ENCODE assay signal across 1 cellular context in the genomic region with DNA sequence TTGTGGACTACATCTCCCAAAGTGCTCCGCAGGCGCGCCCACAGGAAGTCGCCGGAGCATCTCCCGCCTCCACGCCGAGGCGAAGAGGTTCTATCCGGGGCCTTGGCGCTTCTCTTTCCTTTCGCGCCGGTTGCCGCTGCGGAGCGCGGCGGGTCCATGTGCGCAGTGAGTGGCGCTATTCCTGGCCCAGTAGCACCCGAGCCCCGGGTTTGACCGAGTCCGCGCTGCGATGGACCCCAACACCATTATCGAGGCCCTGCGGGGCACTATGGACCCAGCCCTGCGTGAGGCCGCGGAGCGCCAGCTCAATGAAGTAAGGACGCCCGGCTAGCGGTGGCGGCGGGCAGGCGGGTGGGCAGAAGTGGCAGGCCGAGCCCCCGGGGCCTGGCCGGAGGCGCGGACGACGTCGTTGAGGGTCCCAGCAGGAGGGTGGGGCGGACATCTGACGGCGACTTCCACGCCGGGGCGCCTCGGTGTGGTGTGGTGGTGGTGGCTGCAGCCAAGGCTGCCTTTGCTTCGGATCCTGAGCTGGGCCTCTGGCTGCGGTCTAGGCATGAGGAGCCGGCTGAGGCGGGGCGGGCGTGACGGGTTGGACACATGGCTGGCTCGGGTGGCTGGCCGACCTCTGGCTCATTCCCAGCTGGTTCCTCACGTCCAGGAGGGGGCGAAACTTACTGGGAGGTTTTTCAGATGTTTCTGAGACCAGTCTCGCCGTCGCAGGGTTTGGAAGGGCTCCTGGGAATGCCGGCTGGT.
TF ChIP-seq lines count a peak whose summit lies in the region.

A gene (plus strand): TSS at position 118 of the 753 bp plus-strand sequence. CDS start 112 bp downstream, at position 230.

TF ChIP-seq in HepG2, 621 proteins besides CTCF, POLR2A, EP300 and RAD21 (continued from another document and continues in another):
- TF ChIP-seq, protein P1, sequence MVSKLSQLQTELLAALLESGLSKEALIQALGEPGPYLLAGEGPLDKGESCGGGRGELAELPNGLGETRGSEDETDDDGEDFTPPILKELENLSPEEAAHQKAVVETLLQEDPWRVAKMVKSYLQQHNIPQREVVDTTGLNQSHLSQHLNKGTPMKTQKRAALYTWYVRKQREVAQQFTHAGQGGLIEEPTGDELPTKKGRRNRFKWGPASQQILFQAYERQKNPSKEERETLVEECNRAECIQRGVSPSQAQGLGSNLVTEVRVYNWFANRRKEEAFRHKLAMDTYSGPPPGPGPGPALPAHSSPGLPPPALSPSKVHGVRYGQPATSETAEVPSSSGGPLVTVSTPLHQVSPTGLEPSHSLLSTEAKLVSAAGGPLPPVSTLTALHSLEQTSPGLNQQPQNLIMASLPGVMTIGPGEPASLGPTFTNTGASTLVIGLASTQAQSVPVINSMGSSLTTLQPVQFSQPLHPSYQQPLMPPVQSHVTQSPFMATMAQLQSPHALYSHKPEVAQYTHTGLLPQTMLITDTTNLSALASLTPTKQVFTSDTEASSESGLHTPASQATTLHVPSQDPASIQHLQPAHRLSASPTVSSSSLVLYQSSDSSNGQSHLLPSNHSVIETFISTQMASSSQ (IDR thresholded peaks at IDR 0.05; ENCODE audit: low read depth): no peak
- TF ChIP-seq, protein P1 (CRISPR knock-in tag; IDR thresholded peaks at IDR 0.05; ENCODE audit: borderline replicate concordance): 0 out of 2 replicates have a peak, but pooled peaks have one; percentile 14
- TF ChIP-seq, protein P2, sequence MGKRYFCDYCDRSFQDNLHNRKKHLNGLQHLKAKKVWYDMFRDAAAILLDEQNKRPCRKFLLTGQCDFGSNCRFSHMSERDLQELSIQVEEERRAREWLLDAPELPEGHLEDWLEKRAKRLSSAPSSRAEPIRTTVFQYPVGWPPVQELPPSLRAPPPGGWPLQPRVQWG (CRISPR knock-in tag; IDR thresholded peaks at IDR 0.05; ENCODE audit: borderline replicate concordance, low read depth): no peak
- TF ChIP-seq, protein P3, sequence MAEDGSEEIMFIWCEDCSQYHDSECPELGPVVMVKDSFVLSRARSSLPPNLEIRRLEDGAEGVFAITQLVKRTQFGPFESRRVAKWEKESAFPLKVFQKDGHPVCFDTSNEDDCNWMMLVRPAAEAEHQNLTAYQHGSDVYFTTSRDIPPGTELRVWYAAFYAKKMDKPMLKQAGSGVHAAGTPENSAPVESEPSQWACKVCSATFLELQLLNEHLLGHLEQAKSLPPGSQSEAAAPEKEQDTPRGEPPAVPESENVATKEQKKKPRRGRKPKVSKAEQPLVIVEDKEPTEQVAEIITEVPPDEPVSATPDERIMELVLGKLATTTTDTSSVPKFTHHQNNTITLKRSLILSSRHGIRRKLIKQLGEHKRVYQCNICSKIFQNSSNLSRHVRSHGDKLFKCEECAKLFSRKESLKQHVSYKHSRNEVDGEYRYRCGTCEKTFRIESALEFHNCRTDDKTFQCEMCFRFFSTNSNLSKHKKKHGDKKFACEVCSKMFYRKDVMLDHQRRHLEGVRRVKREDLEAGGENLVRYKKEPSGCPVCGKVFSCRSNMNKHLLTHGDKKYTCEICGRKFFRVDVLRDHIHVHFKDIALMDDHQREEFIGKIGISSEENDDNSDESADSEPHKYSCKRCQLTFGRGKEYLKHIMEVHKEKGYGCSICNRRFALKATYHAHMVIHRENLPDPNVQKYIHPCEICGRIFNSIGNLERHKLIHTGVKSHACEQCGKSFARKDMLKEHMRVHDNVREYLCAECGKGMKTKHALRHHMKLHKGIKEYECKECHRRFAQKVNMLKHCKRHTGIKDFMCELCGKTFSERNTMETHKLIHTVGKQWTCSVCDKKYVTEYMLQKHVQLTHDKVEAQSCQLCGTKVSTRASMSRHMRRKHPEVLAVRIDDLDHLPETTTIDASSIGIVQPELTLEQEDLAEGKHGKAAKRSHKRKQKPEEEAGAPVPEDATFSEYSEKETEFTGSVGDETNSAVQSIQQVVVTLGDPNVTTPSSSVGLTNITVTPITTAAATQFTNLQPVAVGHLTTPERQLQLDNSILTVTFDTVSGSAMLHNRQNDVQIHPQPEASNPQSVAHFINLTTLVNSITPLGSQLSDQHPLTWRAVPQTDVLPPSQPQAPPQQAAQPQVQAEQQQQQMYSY (CRISPR knock-in tag; IDR thresholded peaks at IDR 0.05): 0 out of 2 replicates have a peak, but pooled peaks have one; percentile 22
- TF ChIP-seq HES4 (CRISPR knock-in tag; IDR thresholded peaks at IDR 0.05; ENCODE audit: borderline replicate concordance) (no peak), MTF2 (CRISPR knock-in tag; IDR thresholded peaks at IDR 0.05; ENCODE audit: borderline replicate concordance) (no peak), NFIB (CRISPR knock-in tag; IDR thresholded peaks at IDR 0.05; ENCODE audit: borderline replicate concordance) (no peak), ZNF331 (CRISPR knock-in tag; IDR thresholded peaks at IDR 0.05) (peak; percentile 76), ZFY (CRISPR knock-in tag; IDR thresholded peaks at IDR 0.05) (peak; percentile 98), CENPX (CRISPR knock-in tag; IDR thresholded peaks at IDR 0.05) (no peak), CREB1 (IDR thresholded peaks at IDR 0.05) (no peak; the same call in 1 of the 2 replicates), CREB1 (CRISPR knock-in tag; IDR thresholded peaks at IDR 0.05) (peak; percentile 79), ZNF24 (IDR thresholded peaks at IDR 0.05) (no peak), ZNF713 (CRISPR knock-in tag; IDR thresholded peaks at IDR 0.05) (no peak), ZNF343 (CRISPR knock-in tag; IDR thresholded peaks at IDR 0.05) (peak; percentile 95), IKZF1 (IDR thresholded peaks at IDR 0.05) (no peak), ZSCAN22 (CRISPR knock-in tag; IDR thresholded peaks at IDR 0.05) (no peak), NONO (IDR thresholded peaks at IDR 0.05) (no peak), NONO (CRISPR knock-in tag; conservative IDR thresholded peaks at IDR 0.05) (peak; percentile 78), KAT8 (CRISPR knock-in tag; IDR thresholded peaks at IDR 0.05) (peak; percentile 82), ZFYVE20 (CRISPR knock-in tag; IDR thresholded peaks at IDR 0.05; ENCODE audit: borderline replicate concordance, low read depth) (0 out of 2 replicates have a peak, but pooled peaks have one; percentile 33), POLR2AphosphoS5 (IDR thresholded peaks at IDR 0.05; ENCODE audit: low read depth, low read length) (peak; percentile 90), MED1 (CRISPR knock-in tag; IDR thresholded peaks at IDR 0.05) (peak; percentile 52), ZNF619 (CRISPR knock-in tag; IDR thresholded peaks at IDR 0.05) (0 out of 2 replicates have a peak, but pooled peaks have one; percentile 68), ZNF468 (CRISPR knock-in tag; IDR thresholded peaks at IDR 0.05) (no peak), NFRKB (IDR thresholded peaks at IDR 0.05) (no peak), POLR2AphosphoS2 (IDR thresholded peaks at IDR 0.05; ENCODE audit: low read depth, low read length) (no peak), ZNF451 (CRISPR knock-in tag; IDR thresholded peaks at IDR 0.05) (no peak), CHD2 (IDR thresholded peaks at IDR 0.05; ENCODE audit: low read depth, low read length) (no peak), ZNF33A (CRISPR knock-in tag; IDR thresholded peaks at IDR 0.05; ENCODE audit: borderline replicate concordance) (no peak), PHB2 (IDR thresholded peaks at IDR 0.05; ENCODE audit: partially characterized antibody) (no peak), KMT2A (CRISPR knock-in tag; IDR thresholded peaks at IDR 0.05) (peak; percentile 82)
- TF ChIP-seq, protein P4, sequence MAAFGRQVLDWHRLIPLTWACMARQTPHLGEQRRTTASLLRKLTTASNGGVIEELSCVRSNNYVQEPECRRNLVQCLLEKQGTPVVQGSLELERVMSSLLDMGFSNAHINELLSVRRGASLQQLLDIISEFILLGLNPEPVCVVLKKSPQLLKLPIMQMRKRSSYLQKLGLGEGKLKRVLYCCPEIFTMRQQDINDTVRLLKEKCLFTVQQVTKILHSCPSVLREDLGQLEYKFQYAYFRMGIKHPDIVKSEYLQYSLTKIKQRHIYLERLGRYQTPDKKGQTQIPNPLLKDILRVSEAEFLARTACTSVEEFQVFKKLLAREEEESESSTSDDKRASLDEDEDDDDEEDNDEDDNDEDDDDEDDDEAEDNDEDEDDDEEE (CRISPR knock-in tag; IDR thresholded peaks at IDR 0.05): 0 out of 2 replicates have a peak, but pooled peaks have one; percentile 25
- TF ChIP-seq, protein P5, sequence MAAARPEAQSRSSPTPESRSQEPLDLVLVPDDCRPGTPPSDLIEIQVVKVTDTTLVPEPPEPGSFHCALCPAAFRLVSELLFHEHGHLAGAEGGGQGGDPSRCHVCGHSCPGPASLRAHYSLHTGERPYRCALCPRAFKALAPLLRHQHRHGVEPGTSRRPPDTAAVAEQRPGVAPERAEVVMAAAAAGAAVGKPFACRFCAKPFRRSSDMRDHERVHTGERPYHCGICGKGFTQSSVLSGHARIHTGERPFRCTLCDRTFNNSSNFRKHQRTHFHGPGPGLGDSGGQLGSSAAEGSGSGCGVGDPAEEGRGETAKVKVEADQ (CRISPR knock-in tag; IDR thresholded peaks at IDR 0.05; ENCODE audit: borderline replicate concordance): peak; percentile 66; the same call in 1 of the 2 replicates
- TF ChIP-seq, protein P6, sequence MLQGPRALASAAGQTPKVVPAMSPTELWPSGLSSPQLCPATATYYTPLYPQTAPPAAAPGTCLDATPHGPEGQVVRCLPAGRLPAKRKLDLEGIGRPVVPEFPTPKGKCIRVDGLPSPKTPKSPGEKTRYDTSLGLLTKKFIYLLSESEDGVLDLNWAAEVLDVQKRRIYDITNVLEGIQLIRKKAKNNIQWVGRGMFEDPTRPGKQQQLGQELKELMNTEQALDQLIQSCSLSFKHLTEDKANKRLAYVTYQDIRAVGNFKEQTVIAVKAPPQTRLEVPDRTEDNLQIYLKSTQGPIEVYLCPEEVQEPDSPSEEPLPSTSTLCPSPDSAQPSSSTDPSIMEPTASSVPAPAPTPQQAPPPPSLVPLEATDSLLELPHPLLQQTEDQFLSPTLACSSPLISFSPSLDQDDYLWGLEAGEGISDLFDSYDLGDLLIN (CRISPR knock-in tag; IDR thresholded peaks at IDR 0.05; ENCODE audit: borderline replicate concordance): peak; percentile 95; the same call in 1 of the 2 replicates
- TF ChIP-seq, protein P7, sequence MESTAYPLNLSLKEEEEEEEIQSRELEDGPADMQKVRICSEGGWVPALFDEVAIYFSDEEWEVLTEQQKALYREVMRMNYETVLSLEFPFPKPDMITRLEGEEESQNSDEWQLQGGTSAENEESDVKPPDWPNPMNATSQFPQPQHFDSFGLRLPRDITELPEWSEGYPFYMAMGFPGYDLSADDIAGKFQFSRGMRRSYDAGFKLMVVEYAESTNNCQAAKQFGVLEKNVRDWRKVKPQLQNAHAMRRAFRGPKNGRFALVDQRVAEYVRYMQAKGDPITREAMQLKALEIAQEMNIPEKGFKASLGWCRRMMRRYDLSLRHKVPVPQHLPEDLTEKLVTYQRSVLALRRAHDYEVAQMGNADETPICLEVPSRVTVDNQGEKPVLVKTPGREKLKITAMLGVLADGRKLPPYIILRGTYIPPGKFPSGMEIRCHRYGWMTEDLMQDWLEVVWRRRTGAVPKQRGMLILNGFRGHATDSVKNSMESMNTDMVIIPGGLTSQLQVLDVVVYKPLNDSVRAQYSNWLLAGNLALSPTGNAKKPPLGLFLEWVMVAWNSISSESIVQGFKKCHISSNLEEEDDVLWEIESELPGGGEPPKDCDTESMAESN (CRISPR knock-in tag; conservative IDR thresholded peaks at IDR 0.05): peak; percentile 68
- TF ChIP-seq, protein P8, sequence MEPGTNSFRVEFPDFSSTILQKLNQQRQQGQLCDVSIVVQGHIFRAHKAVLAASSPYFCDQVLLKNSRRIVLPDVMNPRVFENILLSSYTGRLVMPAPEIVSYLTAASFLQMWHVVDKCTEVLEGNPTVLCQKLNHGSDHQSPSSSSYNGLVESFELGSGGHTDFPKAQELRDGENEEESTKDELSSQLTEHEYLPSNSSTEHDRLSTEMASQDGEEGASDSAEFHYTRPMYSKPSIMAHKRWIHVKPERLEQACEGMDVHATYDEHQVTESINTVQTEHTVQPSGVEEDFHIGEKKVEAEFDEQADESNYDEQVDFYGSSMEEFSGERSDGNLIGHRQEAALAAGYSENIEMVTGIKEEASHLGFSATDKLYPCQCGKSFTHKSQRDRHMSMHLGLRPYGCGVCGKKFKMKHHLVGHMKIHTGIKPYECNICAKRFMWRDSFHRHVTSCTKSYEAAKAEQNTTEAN (CRISPR knock-in tag; conservative IDR thresholded peaks at IDR 0.05): no peak; the same call in 1 of the 2 replicates
- TF ChIP-seq, protein P9, sequence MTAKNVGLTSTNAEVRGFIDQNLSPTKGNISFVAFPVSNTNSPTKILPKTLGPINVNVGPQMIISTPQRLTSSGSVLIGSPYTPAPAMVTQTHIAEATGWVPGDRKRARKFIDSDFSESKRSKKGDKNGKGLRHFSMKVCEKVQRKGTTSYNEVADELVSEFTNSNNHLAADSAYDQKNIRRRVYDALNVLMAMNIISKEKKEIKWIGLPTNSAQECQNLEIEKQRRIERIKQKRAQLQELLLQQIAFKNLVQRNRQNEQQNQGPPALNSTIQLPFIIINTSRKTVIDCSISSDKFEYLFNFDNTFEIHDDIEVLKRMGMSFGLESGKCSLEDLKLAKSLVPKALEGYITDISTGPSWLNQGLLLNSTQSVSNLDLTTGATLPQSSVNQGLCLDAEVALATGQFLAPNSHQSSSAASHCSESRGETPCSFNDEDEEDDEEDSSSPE (CRISPR knock-in tag; IDR thresholded peaks at IDR 0.05): peak; percentile 96
